ENCODE assay signal across 19 cellular contexts in the genomic region with DNA sequence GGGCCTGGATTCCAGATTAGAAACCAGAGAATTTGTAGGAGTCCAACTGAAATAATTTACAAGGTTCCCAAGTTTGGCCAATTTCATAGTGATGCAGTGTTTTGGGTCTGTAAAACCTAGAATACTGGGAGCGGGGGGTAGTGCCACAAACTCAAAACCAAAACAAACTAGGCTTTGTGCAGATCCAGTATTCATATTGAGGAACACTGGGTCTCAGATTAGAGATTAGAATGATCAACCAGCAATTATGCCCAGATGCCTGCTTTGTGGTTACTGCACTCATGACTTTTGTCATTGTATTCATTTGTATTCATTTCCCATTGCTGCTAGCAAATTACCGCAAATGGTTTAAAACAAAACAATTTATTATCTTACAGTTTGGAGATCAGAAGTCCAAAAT. TPM values are rescaled to one million over a fixed set of nuclear protein-coding genes. Genes with fewer than 3 reads are reported as not detected.
A peak's percentile ranks its signal among the peaks of the same experiment; 100 is the strongest.
DNase-seq lines count a peak whose midpoint lies in the region; ATAC-seq and TF ChIP-seq lines count a peak whose summit lies in the region.
"Had no signal": no experiment of that assay in that cellular context is flagged by ENCODE, and none has a peak within 500 bp of the region (broad histone marks: within the 10 kb centered on the region; RNA-seq: fewer than 3 reads in every experiment).

No MANE protein-coding gene starts in this region.

- DNase-seq in SK-MEL-5 (ENCODE audit: low read depth, low spot score) (peak; percentile 58), foreskin melanocyte (peak; percentile 66), midbrain (lab: John Stamatoyannopoulos, UW) (peak; percentile 63), activated gamma-delta T cell treated with Interleukin-2 at 50 U/mL for 16 hours (no peak), kidney glomerular epithelial cell (lab: John Stamatoyannopoulos, UW) (no peak), psoas muscle (no peak), DMS79 (lab: John Stamatoyannopoulos, UW) (no peak)
- DNase-seq: DMS153, HCEC 1CT, KBM-7, NCI-H2029, NCI-H446 treated with DMSO at 0.1 percent for 48 hours, NCI-H526 treated with DMSO at 0.1 percent for 48 hours, Right ventricle myocardium superior, RPMI8226 had no signal

- TF ChIP-seq CTCF in psoas muscle (IDR thresholded peaks at IDR 0.05) = no peak

- intact Hi-C loops in psoas muscle (cut with DNase I) = loop anchor here in 1 of 2 donors (5.0 kb wide), 1 partner anchor 161 kb away; no protein-coding TSS in a partner anchor

- H3K27me3 ChIP-seq in psoas muscle (ENCODE audit: insufficient read depth in 3 of 3, low read length in 2 of 3) = no peaks in the 10 kb centered on the region

- H3K4me3 ChIP-seq in psoas muscle = no peak overlapping the region
- H3K4me3 ChIP-seq: SJSA1 had no signal

- in situ Hi-C loops in SK-MEL-5 (cut with HindIII; ENCODE audit: low pct_unique_long_range_greater_than_20kb, low sequenced_read_pairs) = no loop called here

- H3K27ac ChIP-seq in psoas muscle = no peak overlapping the region
- H3K27ac ChIP-seq: SJSA1 had no signal

- peaks cover 0 to 8% of the 10 kb centered on the region in 2 donors for H3K36me3 ChIP-seq in psoas muscle (ENCODE audit: insufficient read depth in 1 of 2, low read depth in 1 of 2)

- ATAC-seq in psoas muscle = no peak

- WGBS in psoas muscle, 3 donors = 96 to 98% (median 97%) methylated on average over 2 of the region's 2 CpGs

- H3K4me1 ChIP-seq in psoas muscle = peaks cover 9% of the 10 kb centered on the region

- H3K9me3 ChIP-seq in psoas muscle = no peaks in the 10 kb centered on the region
- H3K9me3 ChIP-seq: SJSA1 had no signal

RNA-seq across cellular contexts. Expression of a gene that starts 3.2 kb away (rescaled TPM):
- 120 and 122 TPM in 2 replicates for total RNA-seq in SK-MEL-5 (2014; rRNA removed; shearing (Covaris generic))
- polyA plus RNA-seq in SK-MEL-5 (2015; cell fraction: cytosol; rRNA removed) = 33.7 and 39.8 TPM in 2 replicates
- 26.8 and 35.8 TPM in 2 replicates for polyA plus RNA-seq in SK-MEL-5 (2015; cell fraction: nucleus; rRNA removed)
- 100 to 1,000 TPM in 1 of 4 donors, 10 to 100 TPM in 3; 61.3 to 113 (median 79.7) TPM for total RNA-seq in psoas muscle
- polyA plus RNA-seq in psoas muscle = 100 to 1,000 TPM in 1 of 3 donors, 10 to 100 TPM in 2; 67.9 to 130 (median 75.7) TPM

RNA-seq across cellular contexts. Expression of a gene that starts 23.7 kb away (rescaled TPM):
- 6.1 and 7.3 TPM in 2 replicates for total RNA-seq in SK-MEL-5 (2014; rRNA removed; shearing (Covaris generic))
- 5.4 and 7.3 TPM in 2 replicates for polyA plus RNA-seq in SK-MEL-5 (2015; cell fraction: cytosol; rRNA removed)
- polyA plus RNA-seq in SK-MEL-5 (2015; cell fraction: nucleus; rRNA removed) = 6.8 and 10.0 TPM in 2 replicates
- under 1 TPM; 0.29 to 0.97 (median 0.37) TPM for total RNA-seq in psoas muscle
- under 1 TPM; 0.03 to 0.25 (median 0.25) TPM for polyA plus RNA-seq in psoas muscle
- total RNA-seq: G401, LHCN-M2, MCF 10A had no signal

Comparison
In these comparisons a context has a peak if more than half of its experiments do, and no peak if none do; other contexts are left out.
1. DNase-seq: peak in SK-MEL-5 (single experiment), foreskin melanocyte (single experiment) and midbrain (single experiment); none in activated gamma-delta T cell treated with Interleukin-2 at 50 U/mL for 16 hours (single experiment), kidney glomerular epithelial cell (single experiment), psoas muscle (0 of 2) and DMS79 (single experiment).